In genomic region chr17:76547183-76547641, GRCh38 we compare ENCODE assay signal across 8 cellular contexts. TPM values are rescaled to one million over a fixed set of nuclear protein-coding genes. Genes with fewer than 3 reads are reported as not detected.
A peak's percentile ranks its signal among the peaks of the same experiment; 100 is the strongest.
DNase-seq lines count a peak whose midpoint lies in the region; ATAC-seq, FAIRE-seq and TF ChIP-seq lines count a peak whose summit lies in the region.

No MANE protein-coding gene starts in this region.

- peak overlapping the region; percentile 97 for H3K27ac ChIP-seq in PC-3 (ENCODE audit: low read length)

- H3K4me3 ChIP-seq in PC-3 (ENCODE audit: low read length): peak overlapping the region; percentile 22; the same call in 1 of the 2 replicates

- peak overlapping the region; percentile 74 for H3K4me2 ChIP-seq in PC-3 (ENCODE audit: low read length)

- H3K79me2 ChIP-seq in PC-3 (ENCODE audit: low read length): no peaks in the 10 kb centered on the region

- no peak overlapping the region for H3K4me3 Mint-ChIP-seq in activated T-helper 2 cell treated with anti-CD3 and anti-CD28 coated beads, Interferon-gamma antibody, Interleukin-2, Interleukin-4, amounts not matched to agents 10 μg/mL and 5 μg/mL and 100 μg/mL, durations not matched to agents 14 hours and 24 hours and 36 hours (ENCODE audit: low read depth)
- H3K4me3 Mint-ChIP-seq in osteocyte (ENCODE audit: unreplicated experiment): no peak overlapping the region

- H3K27me3 ChIP-seq in PC-3 (ENCODE audit: low read length): no peaks in the 10 kb centered on the region

- H3K4me1 Mint-ChIP-seq in activated T-helper 2 cell treated with anti-CD3 and anti-CD28 coated beads, Interferon-gamma antibody, Interleukin-2, Interleukin-4, amounts not matched to agents 10 μg/mL and 5 μg/mL and 100 μg/mL, durations not matched to agents 14 hours and 24 hours and 36 hours (ENCODE audit: low read depth): peaks cover 4% of the 10 kb centered on the region
- H3K4me1 Mint-ChIP-seq in osteocyte (ENCODE audit: unreplicated experiment): peaks cover 22% of the 10 kb centered on the region

- no peaks in the 10 kb centered on the region for H3K9me3 ChIP-seq in PC-3 (ENCODE audit: low read length)

- H3K36me3 ChIP-seq in PC-3 (ENCODE audit: low read depth, low read length): no peaks in the 10 kb centered on the region

- ATAC-seq in PC-3: peak; percentile 61
- no peak for ATAC-seq in GM19328 (IDR thresholded peaks at IDR 0.05; ENCODE audit: unreplicated experiment)

- H3K9me3 Mint-ChIP-seq in activated T-helper 2 cell treated with anti-CD3 and anti-CD28 coated beads, Interferon-gamma antibody, Interleukin-2, Interleukin-4, amounts not matched to agents 10 μg/mL and 5 μg/mL and 100 μg/mL, durations not matched to agents 14 hours and 24 hours and 36 hours: no peaks in the 10 kb centered on the region
- H3K9me3 Mint-ChIP-seq in osteocyte (ENCODE audit: unreplicated experiment): no peaks in the 10 kb centered on the region

- POLR2A ChIA-PET in PC-3 (lab: Charles Lee; ENCODE audit: unreplicated experiment): interaction anchor here (1.4 kb wide), 1 partner anchor 10 kb away, joined by 5 read pairs; no protein-coding TSS in a partner anchor

- no peak for TF ChIP-seq POLR2A in H54 (IDR thresholded peaks at IDR 0.05; ENCODE audit: low read depth, low read length)

- no peaks in the 10 kb centered on the region for H3F3A ChIP-seq in PC-3 (ENCODE audit: low read length, unreplicated experiment)

- CTCF ChIA-PET in PC-3 (lab: Charles Lee): interaction anchor here (0.7 to 2.4 kb wide), 10 partner anchors 10 to 63 kb away, joined by 3 to 23 read pairs (median 6); partner anchors contain the start of gene ST6GALNAC2

- H3K27ac Mint-ChIP-seq in activated T-helper 2 cell treated with anti-CD3 and anti-CD28 coated beads, Interferon-gamma antibody, Interleukin-2, Interleukin-4, amounts not matched to agents 10 μg/mL and 5 μg/mL and 100 μg/mL, durations not matched to agents 14 hours and 24 hours and 36 hours: no peak overlapping the region
- no peak overlapping the region for H3K27ac Mint-ChIP-seq in osteocyte (ENCODE audit: unreplicated experiment)

- FAIRE-seq in H54 (lab: Jason Lieb, UNC): no peak

- TF ChIP-seq CTCF in PC-3 (conservative IDR thresholded peaks at IDR 0.05; ENCODE audit: low read depth, low read length) (peak; percentile 90), osteocyte (IDR thresholded peaks at IDR 0.05) (peak; percentile 79)

- no peak overlapping the region for H2AFZ ChIP-seq in PC-3 (ENCODE audit: low read length)

- no peaks in the 10 kb centered on the region for H3K9me2 ChIP-seq in PC-3 (replicated peaks; ENCODE audit: low read length)

- no peaks in the 10 kb centered on the region for H4K20me1 ChIP-seq in PC-3 (ENCODE audit: low read length)

- peak overlapping the region; percentile 90 for H3K9ac ChIP-seq in PC-3 (ENCODE audit: low read length)

- no peaks in the 10 kb centered on the region for H3K36me3 Mint-ChIP-seq in activated T-helper 2 cell treated with anti-CD3 and anti-CD28 coated beads, Interferon-gamma antibody, Interleukin-2, Interleukin-4, amounts not matched to agents 10 μg/mL and 5 μg/mL and 100 μg/mL, durations not matched to agents 14 hours and 24 hours and 36 hours (ENCODE audit: low read depth)
- peaks cover 3% of the 10 kb centered on the region for H3K36me3 Mint-ChIP-seq in osteocyte (ENCODE audit: unreplicated experiment)

- intact Hi-C loops in PC-3 (cut with micrococcal nuclease): loop anchor here (1.0 kb wide), 1 partner anchor 24 kb away; no protein-coding TSS in a partner anchor
- intact Hi-C loops in activated T-helper 2 cell treated with anti-CD3 and anti-CD28 coated beads, Interferon-gamma antibody, Interleukin-2, Interleukin-4, amounts not matched to agents 10 μg/mL and 5 μg/mL and 100 μg/mL, durations not matched to agents 14 hours and 24 hours and 36 hours (cut with micrococcal nuclease): loop anchor here (1.0 kb wide), 2 partner anchors 24 to 81 kb away; no protein-coding TSS in a partner anchor

- peaks cover 35% of the 10 kb centered on the region for H3K4me1 ChIP-seq in PC-3 (ENCODE audit: insufficient read depth, low read length)

- H3K27me3 Mint-ChIP-seq in activated T-helper 2 cell treated with anti-CD3 and anti-CD28 coated beads, Interferon-gamma antibody, Interleukin-2, Interleukin-4, amounts not matched to agents 10 μg/mL and 5 μg/mL and 100 μg/mL, durations not matched to agents 14 hours and 24 hours and 36 hours (ENCODE audit: low read depth): peaks cover 8% of the 10 kb centered on the region
- H3K27me3 Mint-ChIP-seq in osteocyte (ENCODE audit: unreplicated experiment): no peaks in the 10 kb centered on the region

- no TSS peak for BruUV-seq in PC-3 (replicated peaks; lab: Mats Ljungman, UMichigan)

- DNase-seq in C1 segment of cervical spinal cord (lab: John Stamatoyannopoulos, UW) (peak in 9 of 14 donors; percentile 27 to 89 (median 55)), H4 (ENCODE audit: low spot score) (peak; percentile 88), PC-3 (peak; percentile 80), foreskin melanocyte (peak; percentile 75), osteocyte (ENCODE audit: extremely low spot score, unreplicated experiment) (no peak), H54 (ENCODE audit: insufficient read length, low spot score) (no peak)
- DNase-seq in activated T-helper 2 cell treated with anti-CD3 and anti-CD28 coated beads, Interferon-gamma antibody, Interleukin-2, Interleukin-4, amounts not matched to agents 10 μg/mL and 5 μg/mL and 100 μg/mL, durations not matched to agents 14 hours and 24 hours and 36 hours (ENCODE audit: low spot score): peak; percentile 35

RNA-seq across cellular contexts. Expression of gene PRCD, which starts 7.4 kb away (rescaled TPM):
- not detected in 2 replicates for total RNA-seq in H4 (2014; rRNA removed; shearing (Covaris generic))
- total RNA-seq in PC-3 (2014; rRNA removed) (0.86 and 2.5 TPM in 2 replicates), osteocyte (1.3 and 1.4 TPM in 2 replicates)
- not detected in 2 replicates for total RNA-seq in activated T-helper 2 cell treated with anti-CD3 and anti-CD28 coated beads, Interferon-gamma antibody, Interleukin-2, Interleukin-4, amounts not matched to agents 10 μg/mL and 5 μg/mL and 100 μg/mL, durations not matched to agents 14 hours and 24 hours and 36 hours

RNA-seq across cellular contexts. Expression of gene CYGB, which starts 9.7 kb away (rescaled TPM):
- total RNA-seq in H4 (2014; rRNA removed; shearing (Covaris generic)): 0.25 and 1.8 TPM in 2 replicates
- total RNA-seq in PC-3 (2014; rRNA removed) (0.40 and 0.62 TPM in 2 replicates), osteocyte (8.6 and 9.1 TPM in 2 replicates)
- not detected in 2 replicates for total RNA-seq in activated T-helper 2 cell treated with anti-CD3 and anti-CD28 coated beads, Interferon-gamma antibody, Interleukin-2, Interleukin-4, amounts not matched to agents 10 μg/mL and 5 μg/mL and 100 μg/mL, durations not matched to agents 14 hours and 24 hours and 36 hours

RNA-seq across cellular contexts. Expression of gene ST6GALNAC2, which starts 38.4 kb away (rescaled TPM):
- total RNA-seq in H4 (2014; rRNA removed; shearing (Covaris generic)): 0.14 TPM in 1 of 2 replicates, not detected in the other
- 1.0 and 6.4 TPM in 2 replicates for total RNA-seq in PC-3 (2014; rRNA removed)
- 0.41 TPM in 1 of 2 replicates, not detected in the other for total RNA-seq in activated T-helper 2 cell treated with anti-CD3 and anti-CD28 coated beads, Interferon-gamma antibody, Interleukin-2, Interleukin-4, amounts not matched to agents 10 μg/mL and 5 μg/mL and 100 μg/mL, durations not matched to agents 14 hours and 24 hours and 36 hours
- 1.9 and 3.3 TPM in 2 replicates for total RNA-seq in osteocyte

RNA-seq across cellular contexts. Expression of gene RHBDF2, which starts 46.0 kb away (rescaled TPM):
- total RNA-seq in H4 (2014; rRNA removed; shearing (Covaris generic)): 9.0 and 17.4 TPM in 2 replicates
- 52.3 and 74.8 TPM in 2 replicates for total RNA-seq in PC-3 (2014; rRNA removed)
- 45.3 and 48.5 TPM in 2 replicates for total RNA-seq in activated T-helper 2 cell treated with anti-CD3 and anti-CD28 coated beads, Interferon-gamma antibody, Interleukin-2, Interleukin-4, amounts not matched to agents 10 μg/mL and 5 μg/mL and 100 μg/mL, durations not matched to agents 14 hours and 24 hours and 36 hours
- 14.5 and 17.5 TPM in 2 replicates for total RNA-seq in osteocyte

Comparison
In these comparisons a context has a peak if more than half of its experiments do, and no peak if none do; other contexts are left out.
1. DNase-seq: peak in C1 segment of cervical spinal cord (9 of 14), H4 (single experiment), PC-3 (single experiment), activated T-helper 2 cell treated with anti-CD3 and anti-CD28 coated beads, Interferon-gamma antibody, Interleukin-2, Interleukin-4, amounts not matched to agents 10 μg/mL and 5 μg/mL and 100 μg/mL, durations not matched to agents 14 hours and 24 hours and 36 hours (single experiment) and foreskin melanocyte (single experiment); none in osteocyte (single experiment) and H54 (single experiment).